Comparison of ENCODE assay signal across 14 cellular contexts in genomic region chr5:168315416-168315990, GRCh38. TPM values are rescaled to one million over a fixed set of nuclear protein-coding genes. Genes with fewer than 3 reads are reported as not detected.
DNase-seq lines count a peak whose midpoint lies in the region; ATAC-seq, FAIRE-seq and TF ChIP-seq lines count a peak whose summit lies in the region.
"Had no signal": no experiment of that assay in that cellular context is flagged by ENCODE, and none has a peak within 500 bp of the region (broad histone marks: within the 10 kb centered on the region; RNA-seq: fewer than 3 reads in every experiment).

No MANE protein-coding gene starts in this region.

- H3K36me3 Mint-ChIP-seq in activated T-cell treated with anti-CD3 and anti-CD28 coated beads, Interleukin-2, amount 50 U/mL, for 72 hours (ENCODE audit: insufficient read depth in 2 of 2) = no peaks in the 10 kb centered on the region
- H3K36me3 Mint-ChIP-seq in activated T-helper 17 cell treated with anti-CD3 and anti-CD28 coated beads, Interleukin-2, amount 50 U/mL, for 72 hours (ENCODE audit: low read depth) = no peaks in the 10 kb centered on the region

- no peak overlapping the region for H3K4me3 Mint-ChIP-seq in activated T-cell treated with anti-CD3 and anti-CD28 coated beads, Interleukin-2, amount 50 U/mL, for 72 hours
- no peak overlapping the region for H3K4me3 Mint-ChIP-seq in activated T-helper 17 cell treated with anti-CD3 and anti-CD28 coated beads, Interleukin-2, amount 50 U/mL, for 72 hours

- ATAC-seq in RWPE2 (ENCODE audit: low read depth) (no peak), pancreas (peak in 3 of 4 donors; percentile 2 to 14 (median 5))
- ATAC-seq in activated T-cell treated with anti-CD3 and anti-CD28 coated beads, Interleukin-2, amount 50 U/mL, for 72 hours (replicated peaks in 1 of 2) = no peak
- no peak for ATAC-seq in activated T-helper 17 cell treated with anti-CD3 and anti-CD28 coated beads, Interleukin-2, amount 50 U/mL, for 72 hours (replicated peaks)
- ATAC-seq: activated CD4-positive, CD25-positive, alpha-beta regulatory T cell treated with anti-CD3 and anti-CD28 coated beads, Interleukin-2, amount 50 U/mL, for 24 hours had no signal

- H3K27me3 ChIP-seq in RWPE2 (ENCODE audit: insufficient read depth, poor library complexity, severe bottlenecking) = no peaks in the 10 kb centered on the region
- H3K27me3 ChIP-seq in pancreas = no peaks in the 10 kb centered on the region
- H3K27me3 ChIP-seq: ovary had no signal

- 47 to 52% methylated on average over 10 of the region's 10 CpGs for WGBS in pancreas, 2 donors

- H3K9me3 ChIP-seq in RWPE2 (ENCODE audit: severe bottlenecking) = no peaks in the 10 kb centered on the region
- no peaks in the 10 kb centered on the region for H3K9me3 ChIP-seq in kidney (ENCODE audit: control insufficient read depth in 1 of 2, low read length in 2 of 2)
- no peaks in the 10 kb centered on the region for H3K9me3 ChIP-seq in pancreas
- H3K9me3 ChIP-seq: ovary had no signal

- no peaks in the 10 kb centered on the region for H3K4me1 Mint-ChIP-seq in activated T-cell treated with anti-CD3 and anti-CD28 coated beads, Interleukin-2, amount 50 U/mL, for 72 hours (ENCODE audit: low read depth)
- H3K4me1 Mint-ChIP-seq in activated T-helper 17 cell treated with anti-CD3 and anti-CD28 coated beads, Interleukin-2, amount 50 U/mL, for 72 hours = no peaks in the 10 kb centered on the region

- H3K9ac ChIP-seq in kidney (ENCODE audit: low read length in 2 of 2) = peak overlapping the region; percentile 43 to 60

- no peak for DNase-seq in RWPE2 (ENCODE audit: low spot score)
- DNase-seq in kidney = no peak
- no peak for DNase-seq in pancreas
- no peak for DNase-seq in GM19239 (ENCODE audit: insufficient read length, low spot score)
- no peak for DNase-seq in activated T-cell treated with anti-CD3 and anti-CD28 coated beads, Interleukin-2, amount 50 U/mL, for 72 hours
- DNase-seq in iPS-NIHi11 (ENCODE audit: low spot score) = no peak
- DNase-seq: activated T-cell treated with anti-CD3 and anti-CD28 coated beads for 4 hours; effector CD8-positive, alpha-beta T cell; NCI-H1436 treated with DMSO at 0.1 percent for 48 hours; stimulated activated CD4-positive, alpha-beta T cell treated with anti-CD3 and anti-CD28 coated beads, Interleukin-2, amount 100 ng/mL, for 24 hours had no signal

- TF ChIP-seq CTCF in C4-2B (conservative IDR thresholded peaks at IDR 0.05) (no peak), RWPE2 (IDR thresholded peaks at IDR 0.05; ENCODE audit: poor library complexity, severe bottlenecking) (no peak), kidney (IDR thresholded peaks at IDR 0.05; ENCODE audit: borderline replicate concordance, extremely low read depth, insufficient read depth) (no peak), pancreas (IDR thresholded peaks at IDR 0.05) (no peak)

- H3K9me3 Mint-ChIP-seq in activated T-cell treated with anti-CD3 and anti-CD28 coated beads, Interleukin-2, amount 50 U/mL, for 72 hours = no peaks in the 10 kb centered on the region
- no peaks in the 10 kb centered on the region for H3K9me3 Mint-ChIP-seq in activated T-helper 17 cell treated with anti-CD3 and anti-CD28 coated beads, Interleukin-2, amount 50 U/mL, for 72 hours

- H3K36me3 ChIP-seq in RWPE2 (ENCODE audit: low read depth) = peaks cover 11% of the 10 kb centered on the region
- no peaks in the 10 kb centered on the region for H3K36me3 ChIP-seq in kidney (ENCODE audit: control insufficient read depth in 1 of 2, insufficient read depth in 2 of 2, low read length in 2 of 2)
- no peaks in the 10 kb centered on the region for H3K36me3 ChIP-seq in pancreas
- H3K36me3 ChIP-seq: ovary had no signal

- H3K27ac Mint-ChIP-seq in activated T-cell treated with anti-CD3 and anti-CD28 coated beads, Interleukin-2, amount 50 U/mL, for 72 hours = no peak overlapping the region
- H3K27ac Mint-ChIP-seq in activated T-helper 17 cell treated with anti-CD3 and anti-CD28 coated beads, Interleukin-2, amount 50 U/mL, for 72 hours = no peak overlapping the region

- peak overlapping the region; percentile 78 for H3K27ac ChIP-seq in C4-2B
- peak overlapping the region; percentile 96 for H3K27ac ChIP-seq in RWPE2 (ENCODE audit: poor library complexity, severe bottlenecking)
- peak overlapping the region; percentile 80 to 96 for H3K27ac ChIP-seq in kidney (ENCODE audit: low read depth in 2 of 2, low read length in 2 of 2)
- peak overlapping the region; percentile 84 to 94 (median 87) for H3K27ac ChIP-seq in pancreas
- H3K27ac ChIP-seq: ovary had no signal

- FAIRE-seq in kidney (lab: Jason Lieb, UNC) (no peak), pancreas (lab: Jason Lieb, UNC) (no peak), GM19239 (lab: Jason Lieb, UNC) (no peak)

- H3K4me1 ChIP-seq in RWPE2 (ENCODE audit: insufficient read depth, poor library complexity, severe bottlenecking) = peaks cover 62% of the 10 kb centered on the region
- H3K4me1 ChIP-seq in kidney (ENCODE audit: control insufficient read depth in 1 of 2, insufficient read depth in 1 of 2, low read depth in 1 of 2, low read length in 2 of 2) = peaks cover 43 to 50% of the 10 kb centered on the region in 2 donors
- H3K4me1 ChIP-seq in pancreas = peaks cover 41 to 52% (median 48%) of the 10 kb centered on the region in 3 donors

- H3K4me3 ChIP-seq in RWPE2 (ENCODE audit: severe bottlenecking) (no peak overlapping the region), kidney (ENCODE audit: low read length in 2 of 2) (no peak overlapping the region), pancreas (no peak overlapping the region)
- H3K4me3 ChIP-seq: ovary had no signal

- intact Hi-C loops in kidney (cut with DNase I) = no loop called here
- intact Hi-C loops in pancreas (cut with DNase I) = no loop called here

- no peaks in the 10 kb centered on the region for H3K27me3 Mint-ChIP-seq in activated T-cell treated with anti-CD3 and anti-CD28 coated beads, Interleukin-2, amount 50 U/mL, for 72 hours (ENCODE audit: low read depth)
- no peaks in the 10 kb centered on the region for H3K27me3 Mint-ChIP-seq in activated T-helper 17 cell treated with anti-CD3 and anti-CD28 coated beads, Interleukin-2, amount 50 U/mL, for 72 hours

RNA-seq across cellular contexts. Expression of gene WWC1, which starts 24.1 kb away (rescaled TPM):
- total RNA-seq in kidney (174 TPM), pancreas (10 to 100 TPM; 36.4 to 54.2 (median 41.8) TPM)
- polyA plus RNA-seq in kidney (ENCODE audit: insufficient read depth, low read depth, low replicate concordance) (74.4 TPM), pancreas (10 to 100 TPM; 35.0 to 38.5 TPM)
- under 1 TPM in 1 of 2 donors, not detected in 1; 0.35 TPM for total RNA-seq in activated T-cell treated with anti-CD3 and anti-CD28 coated beads, Interleukin-2, amount 50 U/mL, for 72 hours
- 1 to 10 TPM; 1.3 to 1.9 TPM for total RNA-seq in activated T-helper 17 cell treated with anti-CD3 and anti-CD28 coated beads, Interleukin-2, amount 50 U/mL, for 72 hours

Comparison
In these comparisons a context has a peak if more than half of its experiments do, and no peak if none do; other contexts are left out.
1. ATAC-seq: peak in pancreas (3 of 4); none in RWPE2 (single experiment), activated T-cell treated with anti-CD3 and anti-CD28 coated beads, Interleukin-2, amount 50 U/mL, for 72 hours (0 of 2) and activated T-helper 17 cell treated with anti-CD3 and anti-CD28 coated beads, Interleukin-2, amount 50 U/mL, for 72 hours (single experiment).
2. RNA of gene WWC1, which starts 24.1 kb away (total RNA-seq): 174 TPM in kidney (single experiment) and 36.4 to 54.2 TPM in pancreas; 1.3 to 1.9 TPM in activated T-helper 17 cell treated with anti-CD3 and anti-CD28 coated beads, Interleukin-2, amount 50 U/mL, for 72 hours and 0.35 TPM in activated T-cell treated with anti-CD3 and anti-CD28 coated beads, Interleukin-2, amount 50 U/mL, for 72 hours; every median in the first group is over 10 times any median in the second.
3. Peak in every context shown above with its lines, with median percentiles within 50 percentile points of each other: H3K27ac ChIP-seq.